1 cellular context compared by ENCODE assay signal in genomic region chr6:53651764-53652401, GRCh38.
TF ChIP-seq lines count a peak whose summit lies in the region.

No MANE protein-coding gene starts in this region.

TF ChIP-seq in HepG2, 621 proteins besides CTCF, POLR2A, EP300 and RAD21 (continued from another document and continues in another):
- 0 out of 2 replicates have a peak, but pooled peaks have one; percentile 84 for TF ChIP-seq LRRFIP1 (CRISPR knock-in tag; conservative IDR thresholded peaks at IDR 0.05)
- peak; percentile 99 for TF ChIP-seq KDM2A (CRISPR knock-in tag; IDR thresholded peaks at IDR 0.05; ENCODE audit: borderline replicate concordance, low read depth)
- peak; percentile 99 for TF ChIP-seq SNAI1 (CRISPR knock-in tag; IDR thresholded peaks at IDR 0.05; ENCODE audit: borderline replicate concordance)
- TF ChIP-seq MIXL1 (CRISPR knock-in tag; IDR thresholded peaks at IDR 0.05): peak; percentile 89
- TF ChIP-seq CREB3 (CRISPR knock-in tag; IDR thresholded peaks at IDR 0.05): peak; percentile 99; the same call in 1 of the 2 replicates
- TF ChIP-seq BATF2 (CRISPR knock-in tag; IDR thresholded peaks at IDR 0.05): peak; percentile 99
- no peak for TF ChIP-seq GTF2F1 (IDR thresholded peaks at IDR 0.05; ENCODE audit: low read length)
- peak; percentile 92; the same call in 1 of the 2 replicates for TF ChIP-seq ZNF530 (CRISPR knock-in tag; IDR thresholded peaks at IDR 0.05; ENCODE audit: low read depth)
- TF ChIP-seq ZNF232 (CRISPR knock-in tag; IDR thresholded peaks at IDR 0.05; ENCODE audit: borderline replicate concordance): peak; percentile 99
- peak; percentile 97; the same call in 1 of the 2 replicates for TF ChIP-seq ZNF30 (CRISPR knock-in tag; IDR thresholded peaks at IDR 0.05)
- TF ChIP-seq HNF1A (IDR thresholded peaks at IDR 0.05; ENCODE audit: low read depth): no peak
- TF ChIP-seq HNF1A (CRISPR knock-in tag; IDR thresholded peaks at IDR 0.05; ENCODE audit: borderline replicate concordance): peak; percentile 90
- TF ChIP-seq KDM6A (CRISPR knock-in tag; IDR thresholded peaks at IDR 0.05; ENCODE audit: low read depth): peak; percentile 39; the same call in 1 of the 2 replicates
- peak; percentile 100 for TF ChIP-seq ZNF687 (CRISPR knock-in tag; IDR thresholded peaks at IDR 0.05)
- TF ChIP-seq ZFP62 (CRISPR knock-in tag; IDR thresholded peaks at IDR 0.05): no peak
- TF ChIP-seq MAF1 (CRISPR knock-in tag; IDR thresholded peaks at IDR 0.05; ENCODE audit: borderline replicate concordance): peak; percentile 96
- peak; percentile 99 for TF ChIP-seq FOXC1 (CRISPR knock-in tag; IDR thresholded peaks at IDR 0.05; ENCODE audit: borderline replicate concordance)
- TF ChIP-seq ZNF18 (CRISPR knock-in tag; IDR thresholded peaks at IDR 0.05; ENCODE audit: insufficient replicate concordance): peak; percentile 98
- TF ChIP-seq PATZ1 (CRISPR knock-in tag; IDR thresholded peaks at IDR 0.05): peak; percentile 64
- peak; percentile 99 for TF ChIP-seq BORCS8-MEF2B (CRISPR knock-in tag; IDR thresholded peaks at IDR 0.05)
- TF ChIP-seq HNRNPH1 (optimal IDR thresholded peaks at IDR 0.05; ENCODE audit: low read depth, low read length): no peak
- TF ChIP-seq ARNTL (CRISPR knock-in tag; IDR thresholded peaks at IDR 0.05): peak; percentile 96
- TF ChIP-seq SKIL (CRISPR knock-in tag; IDR thresholded peaks at IDR 0.05; ENCODE audit: borderline replicate concordance): peak; percentile 92
- peak; percentile 84 for TF ChIP-seq ZNF17 (CRISPR knock-in tag; IDR thresholded peaks at IDR 0.05)
- TF ChIP-seq NKX3-1 (CRISPR knock-in tag; IDR thresholded peaks at IDR 0.05): peak; percentile 98
- 0 out of 2 replicates have a peak, but pooled peaks have one; percentile 14 for TF ChIP-seq CC2D1A (CRISPR knock-in tag; IDR thresholded peaks at IDR 0.05)
- peak; percentile 97 for TF ChIP-seq CBX1 (IDR thresholded peaks at IDR 0.05; ENCODE audit: low read depth)
- peak; percentile 99 for TF ChIP-seq BCL3 (CRISPR knock-in tag; IDR thresholded peaks at IDR 0.05)
- TF ChIP-seq ZNF724P (CRISPR knock-in tag; IDR thresholded peaks at IDR 0.05; ENCODE audit: borderline replicate concordance): peak; percentile 99
- no peak for TF ChIP-seq PCBP2 (optimal IDR thresholded peaks at IDR 0.05; ENCODE audit: low read depth, low read length, poor library complexity, severe bottlenecking)
- peak; percentile 76; the same call in 1 of the 2 replicates for TF ChIP-seq ZNF75D (CRISPR knock-in tag; IDR thresholded peaks at IDR 0.05; ENCODE audit: borderline replicate concordance)
- TF ChIP-seq REPIN1 (CRISPR knock-in tag; IDR thresholded peaks at IDR 0.05; ENCODE audit: borderline replicate concordance, low read depth): peak; percentile 100
- TF ChIP-seq ZNF335 (CRISPR knock-in tag; IDR thresholded peaks at IDR 0.05): peak; percentile 95
- TF ChIP-seq AHR (CRISPR knock-in tag; IDR thresholded peaks at IDR 0.05): peak; percentile 99
- TF ChIP-seq RELA (CRISPR knock-in tag; IDR thresholded peaks at IDR 0.05): peak; percentile 86; the same call in 1 of the 2 replicates
- TF ChIP-seq ZNF772 (CRISPR knock-in tag; IDR thresholded peaks at IDR 0.05): peak; percentile 100
- TF ChIP-seq ELF1 (CRISPR knock-in tag; IDR thresholded peaks at IDR 0.05): peak; percentile 73
- peak; percentile 96 for TF ChIP-seq SMYD3 (CRISPR knock-in tag; IDR thresholded peaks at IDR 0.05)
- TF ChIP-seq GFI1 (CRISPR knock-in tag; IDR thresholded peaks at IDR 0.05; ENCODE audit: borderline replicate concordance): peak; percentile 89
- no peak for TF ChIP-seq SRSF9 (IDR thresholded peaks at IDR 0.05; ENCODE audit: borderline replicate concordance, insufficient read depth, low read depth, low read length, poor library complexity, severe bottlenecking)
- TF ChIP-seq ARNT (IDR thresholded peaks at IDR 0.05): no peak
